Comparison of ENCODE assay signal across 13 cellular contexts in the genomic region with DNA sequence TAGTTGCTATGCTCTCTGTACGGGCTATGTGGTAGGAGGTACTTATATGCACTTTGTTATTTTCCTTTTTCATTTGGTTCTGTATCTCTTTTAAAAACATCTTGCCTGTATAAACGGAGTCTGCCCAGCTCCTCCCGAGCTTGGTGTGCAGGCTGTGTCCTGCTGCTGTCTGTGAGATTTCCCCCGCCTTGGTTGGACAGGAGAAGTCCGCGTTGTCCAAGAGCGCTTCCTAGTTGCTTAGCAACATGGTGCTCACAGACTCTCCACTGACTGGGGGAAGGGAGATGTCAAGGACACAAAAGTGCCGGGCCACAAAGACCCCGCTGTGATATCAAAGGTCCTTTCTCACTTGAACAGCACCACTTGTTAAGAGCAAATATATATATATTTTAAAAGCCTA.
A peak's percentile ranks its signal among the peaks of the same experiment; 100 is the strongest.
DNase-seq lines count a peak whose midpoint lies in the region; ATAC-seq and TF ChIP-seq lines count a peak whose summit lies in the region.
"Had no signal": no experiment of that assay in that cellular context is flagged by ENCODE, and none has a peak within 500 bp of the region (broad histone marks: within the 10 kb centered on the region; RNA-seq: fewer than 3 reads in every experiment).

No MANE protein-coding gene starts in this region.

- peak; percentile 57 for TF ChIP-seq EP300 in neural cell (conservative IDR thresholded peaks at IDR 0.05; ENCODE audit: poor library complexity, severe bottlenecking)

- H4K20me1 ChIP-seq in neural cell (ENCODE audit: insufficient read depth) = no peaks in the 10 kb centered on the region

- no peaks in the 10 kb centered on the region for H3K79me2 ChIP-seq in neural cell (replicated peaks; ENCODE audit: insufficient read depth, low read length)

- H3K27ac ChIP-seq in neural cell (ENCODE audit: low read length) (peak overlapping the region; percentile 83), brain microvascular endothelial cell (no peak overlapping the region)
- H3K27ac ChIP-seq: heart right ventricle, SJCRH30 had no signal

- no peaks in the 10 kb centered on the region for H3K9me2 ChIP-seq in neural cell (ENCODE audit: insufficient read depth, low read length)

- peak; percentile 46 for TF ChIP-seq RAD21 in neural cell (conservative IDR thresholded peaks at IDR 0.05)

- H3K4me2 ChIP-seq in neural cell (ENCODE audit: low read length) = peak overlapping the region; percentile 41

- in situ Hi-C loops in brain microvascular endothelial cell (cut with HindIII; ENCODE audit: low pct_ligation_motif_present, low sequenced_read_pairs) = no loop called here

- no peak for TF ChIP-seq CTCF in neural cell (IDR thresholded peaks at IDR 0.05; ENCODE audit: poor library complexity, severe bottlenecking)
- TF ChIP-seq CTCF in brain microvascular endothelial cell (IDR thresholded peaks at IDR 0.05; ENCODE audit: low read depth, low read length, missing control alignments) = no peak
- TF ChIP-seq CTCF in GM10248 (IDR thresholded peaks at IDR 0.05; ENCODE audit: control extremely low read depth, extremely low read depth, low read depth, missing control alignments) = no peak

- CTCF ChIA-PET in GM10248 (lab: Yijun Ruan, JAX) = no interaction called here

- no peaks in the 10 kb centered on the region for H3K27me3 ChIP-seq in neural cell (ENCODE audit: insufficient read depth, low read depth, low read length)
- H3K27me3 ChIP-seq in brain microvascular endothelial cell (replicated peaks) = no peaks in the 10 kb centered on the region
- H3K27me3 ChIP-seq: SJCRH30 had no signal

- peak overlapping the region; percentile 9 for H2AFZ ChIP-seq in neural cell (ENCODE audit: low read depth, low read length)

- no peaks in the 10 kb centered on the region for H3F3A ChIP-seq in neural cell (ENCODE audit: insufficient read depth, low read length, poor library complexity, severe bottlenecking)

- H3K36me3 ChIP-seq in neural cell (ENCODE audit: insufficient read depth, low read length) = no peaks in the 10 kb centered on the region
- no peaks in the 10 kb centered on the region for H3K36me3 ChIP-seq in brain microvascular endothelial cell (replicated peaks)
- H3K36me3 ChIP-seq: heart right ventricle, SJCRH30 had no signal

- H3K4me3 ChIP-seq in neural cell (ENCODE audit: low read length) (peak overlapping the region; percentile 49), brain microvascular endothelial cell (ENCODE audit: low read depth, low read length) (no peak overlapping the region)
- H3K4me3 ChIP-seq: heart right ventricle, SJCRH30 had no signal

- POLR2A ChIA-PET in GM10248 (lab: Yijun Ruan, JAX) = no interaction called here

- peak; percentile 10 for DNase-seq in DMS79 (lab: John Stamatoyannopoulos, UW)
- peak; percentile 94 for DNase-seq in NCI-H2227 (lab: John Stamatoyannopoulos, UW; ENCODE audit: unreplicated experiment)
- peak; percentile 64 for DNase-seq in ecto neural progenitor cell (ENCODE audit: low spot score)
- no peak for DNase-seq in brain microvascular endothelial cell
- DNase-seq in GM10248 (ENCODE audit: extremely low spot score) = no peak
- DNase-seq: activated gamma-delta T cell; CD4-positive, CD25-positive, alpha-beta regulatory T cell; heart right ventricle; NCI-H1694; SJCRH30 had no signal

- H3K9ac ChIP-seq in neural cell (ENCODE audit: low read length) = peak overlapping the region; percentile 48

- no peaks in the 10 kb centered on the region for H3K9me3 ChIP-seq in neural cell (ENCODE audit: low read length)
- H3K9me3 ChIP-seq: heart right ventricle, SJCRH30 had no signal

- ATAC-seq in GM18502 (IDR thresholded peaks at IDR 0.05; ENCODE audit: poor library complexity, unreplicated experiment) (no peak), HG03460 (IDR thresholded peaks at IDR 0.05; ENCODE audit: unreplicated experiment) (no peak)

TF ChIP-seq in neural cell, 6 proteins besides CTCF, POLR2A, EP300 and RAD21:
- TF ChIP-seq, protein P1, sequence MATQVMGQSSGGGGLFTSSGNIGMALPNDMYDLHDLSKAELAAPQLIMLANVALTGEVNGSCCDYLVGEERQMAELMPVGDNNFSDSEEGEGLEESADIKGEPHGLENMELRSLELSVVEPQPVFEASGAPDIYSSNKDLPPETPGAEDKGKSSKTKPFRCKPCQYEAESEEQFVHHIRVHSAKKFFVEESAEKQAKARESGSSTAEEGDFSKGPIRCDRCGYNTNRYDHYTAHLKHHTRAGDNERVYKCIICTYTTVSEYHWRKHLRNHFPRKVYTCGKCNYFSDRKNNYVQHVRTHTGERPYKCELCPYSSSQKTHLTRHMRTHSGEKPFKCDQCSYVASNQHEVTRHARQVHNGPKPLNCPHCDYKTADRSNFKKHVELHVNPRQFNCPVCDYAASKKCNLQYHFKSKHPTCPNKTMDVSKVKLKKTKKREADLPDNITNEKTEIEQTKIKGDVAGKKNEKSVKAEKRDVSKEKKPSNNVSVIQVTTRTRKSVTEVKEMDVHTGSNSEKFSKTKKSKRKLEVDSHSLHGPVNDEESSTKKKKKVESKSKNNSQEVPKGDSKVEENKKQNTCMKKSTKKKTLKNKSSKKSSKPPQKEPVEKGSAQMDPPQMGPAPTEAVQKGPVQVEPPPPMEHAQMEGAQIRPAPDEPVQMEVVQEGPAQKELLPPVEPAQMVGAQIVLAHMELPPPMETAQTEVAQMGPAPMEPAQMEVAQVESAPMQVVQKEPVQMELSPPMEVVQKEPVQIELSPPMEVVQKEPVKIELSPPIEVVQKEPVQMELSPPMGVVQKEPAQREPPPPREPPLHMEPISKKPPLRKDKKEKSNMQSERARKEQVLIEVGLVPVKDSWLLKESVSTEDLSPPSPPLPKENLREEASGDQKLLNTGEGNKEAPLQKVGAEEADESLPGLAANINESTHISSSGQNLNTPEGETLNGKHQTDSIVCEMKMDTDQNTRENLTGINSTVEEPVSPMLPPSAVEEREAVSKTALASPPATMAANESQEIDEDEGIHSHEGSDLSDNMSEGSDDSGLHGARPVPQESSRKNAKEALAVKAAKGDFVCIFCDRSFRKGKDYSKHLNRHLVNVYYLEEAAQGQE (IDR thresholded peaks at IDR 0.05; ENCODE audit: borderline replicate concordance) = peak; percentile 71
- TF ChIP-seq POLR2AphosphoS5 (IDR thresholded peaks at IDR 0.05) = peak; percentile 46
- no peak for TF ChIP-seq TAF1 (IDR thresholded peaks at IDR 0.05; ENCODE audit: low read depth)
- no peak for TF ChIP-seq MXI1 (conservative IDR thresholded peaks at IDR 0.05; ENCODE audit: poor library complexity, severe bottlenecking)
- TF ChIP-seq EZH2 (IDR thresholded peaks at IDR 0.05; ENCODE audit: borderline replicate concordance, insufficient read depth, low read length, poor library complexity, severe bottlenecking) = no peak
- TF ChIP-seq SMC3 (conservative IDR thresholded peaks at IDR 0.05; ENCODE audit: poor library complexity) = peak; percentile 19

Comparison
In these comparisons a context has a peak if more than half of its experiments do, and no peak if none do; other contexts are left out.
1. DNase-seq: peak in DMS79 (single experiment), NCI-H2227 (single experiment) and ecto neural progenitor cell (single experiment); none in brain microvascular endothelial cell (single experiment) and GM10248 (single experiment).